21 cellular contexts compared by ENCODE assay signal in the genomic region with DNA sequence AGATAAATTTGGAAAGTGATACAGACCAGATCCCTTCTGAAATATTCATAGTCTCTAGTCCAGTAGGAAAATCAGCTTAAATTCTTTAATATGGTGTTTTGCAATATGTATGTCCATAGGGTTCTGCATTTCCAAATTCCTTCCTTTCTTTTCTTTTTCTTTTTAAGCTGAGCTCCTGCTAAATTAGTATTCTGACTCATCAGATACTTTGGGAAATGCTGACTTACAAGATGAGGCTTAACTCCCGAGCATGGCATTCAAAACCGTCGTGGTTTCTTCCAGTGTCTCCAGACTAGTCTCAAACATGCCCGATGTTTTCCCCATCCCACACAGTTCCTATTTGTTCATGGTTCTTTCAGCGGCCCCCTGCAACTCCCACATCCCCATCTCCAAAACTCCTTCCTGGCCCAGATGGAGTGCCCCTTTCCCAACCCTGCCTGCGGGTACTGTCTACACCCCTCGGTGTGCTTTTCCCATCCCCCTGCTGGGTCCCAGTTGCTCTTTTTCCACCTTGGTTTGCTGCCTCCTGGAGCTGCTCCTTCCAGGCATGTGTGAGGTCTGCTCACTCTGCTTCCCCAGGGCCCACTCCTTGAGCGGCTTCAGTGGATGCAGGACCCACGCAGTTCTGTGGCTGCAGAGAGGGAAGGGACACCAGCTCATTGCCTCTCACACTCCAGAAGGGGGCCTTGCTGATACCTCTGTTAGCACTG. TPM values are rescaled to one million over a fixed set of nuclear protein-coding genes. Genes with fewer than 3 reads are reported as not detected.
DNase-seq lines count a peak whose midpoint lies in the region; ATAC-seq and TF ChIP-seq lines count a peak whose summit lies in the region.
"Had no signal": no experiment of that assay in that cellular context is flagged by ENCODE, and none has a peak within 500 bp of the region (broad histone marks: within the 10 kb centered on the region; RNA-seq: fewer than 3 reads in every experiment).

No MANE protein-coding gene starts in this region.

- no peak overlapping the region for H2AK5ac ChIP-seq in mesendoderm (ENCODE audit: low read length)

- H3K36me3 ChIP-seq in mesendoderm (ENCODE audit: control insufficient read depth, insufficient read depth, low read length) (no peaks in the 10 kb centered on the region), OCI-LY7 (ENCODE audit: insufficient read depth, low read length) (no peaks in the 10 kb centered on the region)
- H3K36me3 ChIP-seq: heart right ventricle, SJSA1 had no signal

- POLR2A ChIA-PET in OCI-LY7 (lab: Charles Lee), result interaction anchor here (1.2 kb wide), 1 partner anchor 76 kb away, joined by 3 read pairs; no protein-coding TSS in a partner anchor

- no peak overlapping the region for H3K18ac ChIP-seq in mesendoderm (ENCODE audit: low read length)

- H3K23ac ChIP-seq in mesendoderm (ENCODE audit: low read length), result no peak overlapping the region

- H3K4me2 ChIP-seq in mesendoderm (ENCODE audit: low read length) (no peak overlapping the region), OCI-LY7 (ENCODE audit: low read length) (no peak overlapping the region)

- peak overlapping the region; percentile 37 for H3K56ac ChIP-seq in mesendoderm (ENCODE audit: low read length)

- TF ChIP-seq CTCF in AG10803 (conservative IDR thresholded peaks at IDR 0.05; ENCODE audit: low read length) (no peak), choroid plexus epithelial cell (conservative IDR thresholded peaks at IDR 0.05; ENCODE audit: low read depth, low read length) (no peak), OCI-LY7 (conservative IDR thresholded peaks at IDR 0.05; ENCODE audit: low read length) (no peak)

- no peak overlapping the region for H2BK15ac ChIP-seq in mesendoderm (replicated peaks; ENCODE audit: low read depth)

- no peaks in the 10 kb centered on the region for H3K9me2 ChIP-seq in OCI-LY7 (ENCODE audit: insufficient read depth, low read length)

- H2BK5ac ChIP-seq in mesendoderm (ENCODE audit: low read length), result no peak overlapping the region

- no CpG with 5 or more reads among the region's 9 CpGs for WGBS in mesendoderm (ENCODE audit: extremely low coverage, insufficient coverage, low lambda C conversion rate)

- DNase-seq in AG10803 (ENCODE audit: low read depth), result peak; percentile 71
- peak; percentile 20 for DNase-seq in RPMI7951 (ENCODE audit: low read depth)
- DNase-seq in choroid plexus epithelial cell (ENCODE audit: low read depth), result peak; percentile 44
- DNase-seq in mesendoderm, result no peak
- DNase-seq in OCI-LY7 (ENCODE audit: low spot score), result no peak
- DNase-seq in globus pallidus (ENCODE audit: low spot score), result no peak
- DNase-seq: activated CD4-positive, alpha-beta T cell treated with anti-CD3 and anti-CD28 coated beads, Interleukin-2, amount 50 U/mL, for 4 hours; activated naive CD8-positive, alpha-beta T cell treated with anti-CD3 and anti-CD28 coated beads, Interleukin-2, amount 10 ng/mL, durations not matched to agents 7 days and 5 days; activated T-cell treated with anti-CD3 and anti-CD28 coated beads, Interleukin-2, amount 50 U/mL, for 48 hours; heart right ventricle; NCI-H1417 treated with DMSO at 0.1 percent for 48 hours; NCI-H446 treated with DMSO at 0.1 percent for 48 hours; small intestine had no signal

- H3K27ac ChIP-seq in mesendoderm (ENCODE audit: low read depth, low read length), result no peak overlapping the region
- no peak overlapping the region for H3K27ac ChIP-seq in OCI-LY7 (ENCODE audit: low read depth, low read length, poor library complexity, severe bottlenecking)
- H3K27ac ChIP-seq: heart right ventricle, HL-60, SJSA1 had no signal

- H3K79me2 ChIP-seq in mesendoderm (ENCODE audit: control insufficient read depth, insufficient read depth, low read length), result no peaks in the 10 kb centered on the region
- no peaks in the 10 kb centered on the region for H3K79me2 ChIP-seq in OCI-LY7 (ENCODE audit: insufficient read depth, low read depth, low read length)

- no peaks in the 10 kb centered on the region for H3K79me1 ChIP-seq in mesendoderm (ENCODE audit: low read length)

- H3K9ac ChIP-seq in mesendoderm (ENCODE audit: low read length), result peak overlapping the region; percentile 17

- H3K4me3 ChIP-seq in AG10803 (ENCODE audit: low read length) (no peak overlapping the region), choroid plexus epithelial cell (ENCODE audit: low read depth, low read length) (no peak overlapping the region), mesendoderm (ENCODE audit: low read length) (no peak overlapping the region), OCI-LY7 (ENCODE audit: low read depth, low read length, poor library complexity, severe bottlenecking) (no peak overlapping the region)
- H3K4me3 ChIP-seq: heart right ventricle, mucosa of descending colon, SJSA1 had no signal

- no peak overlapping the region for H2BK120ac ChIP-seq in mesendoderm (ENCODE audit: low read depth, low read length)

- H3K4ac ChIP-seq in mesendoderm (ENCODE audit: low read depth, low read length), result no peak overlapping the region

- intact Hi-C loops in OCI-LY7 (cut with micrococcal nuclease; ENCODE audit: unreplicated experiment), result no loop called here

- CTCF ChIA-PET in OCI-LY7 (lab: Charles Lee; ENCODE audit: unreplicated experiment), result interaction anchor here (1.0 to 1.1 kb wide), 2 partner anchors 10 to 468 kb away, joined by 3 read pairs; no protein-coding TSS in a partner anchor

- H4K5ac ChIP-seq in mesendoderm (ENCODE audit: low read length), result no peak overlapping the region

- H3K9me3 ChIP-seq in OCI-LY7 (ENCODE audit: low read length), result no peaks in the 10 kb centered on the region
- H3K9me3 ChIP-seq: heart right ventricle, mucosa of descending colon, SJSA1 had no signal

- ATAC-seq in GM18520 (IDR thresholded peaks at IDR 0.05; ENCODE audit: unreplicated experiment), result no peak
- ATAC-seq in HG03196 (IDR thresholded peaks at IDR 0.05; ENCODE audit: unreplicated experiment), result no peak
- ATAC-seq: heart right ventricle; mucosa of descending colon; stimulated activated memory B cell treated with anti-CD40 and anti-IgM and Interleukin-4, amounts not matched to agents 10 μg/mL and 1 μg/mL and 100 μg/mL, for 72 hours had no signal

- H3K4me1 ChIP-seq in mesendoderm (ENCODE audit: control insufficient read depth, low read depth, low read length) (peaks cover 21% of the 10 kb centered on the region), OCI-LY7 (ENCODE audit: insufficient read depth, low read length, poor library complexity, severe bottlenecking) (no peaks in the 10 kb centered on the region)

- no peak overlapping the region for H4K8ac ChIP-seq in mesendoderm (ENCODE audit: low read depth, low read length)

- no peaks in the 10 kb centered on the region for H4K20me1 ChIP-seq in OCI-LY7 (ENCODE audit: insufficient read depth, low read length)

- no peaks in the 10 kb centered on the region for H3K27me3 ChIP-seq in mesendoderm (ENCODE audit: insufficient read depth, low read length, poor library complexity)
- H3K27me3 ChIP-seq: SJSA1 had no signal

- no peak overlapping the region for H2AFZ ChIP-seq in OCI-LY7 (ENCODE audit: low read length)

- BruUV-seq in OCI-LY7 (replicated peaks; lab: Mats Ljungman, UMichigan), result no TSS peak

RNA-seq across cellular contexts. Expression of gene ETV3, which starts 19.4 kb away (rescaled TPM):
- 7.2 and 7.9 TPM in 2 replicates for total RNA-seq in RPMI7951 (2014; rRNA removed; shearing (Covaris generic))
- 15.2 TPM for polyA plus RNA-seq in mesendoderm (2013, experiment 1 of 2)
- polyA plus RNA-seq in mesendoderm (2013, experiment 2 of 2), result 14.4 TPM
- total RNA-seq in OCI-LY7 (2014; rRNA removed; shearing (Covaris generic)), result 11.1 and 12.0 TPM in 2 replicates
- total RNA-seq in OCI-LY7 (2022), result 18.3 and 20.4 TPM in 2 replicates

RNA-seq across cellular contexts. Expression of gene ETV3L, which starts 58.0 kb away (rescaled TPM):
- not detected in 2 replicates for total RNA-seq in RPMI7951 (2014; rRNA removed; shearing (Covaris generic))
- polyA plus RNA-seq in mesendoderm (2013, experiment 1 of 2), result 0.07 TPM
- polyA plus RNA-seq in mesendoderm (2013, experiment 2 of 2), result 0.10 TPM
- total RNA-seq in OCI-LY7 (2014; rRNA removed; shearing (Covaris generic)), result not detected in 2 replicates
- total RNA-seq in OCI-LY7 (2022), result not detected in 2 replicates
- total RNA-seq: activated naive CD8-positive, alpha-beta T cell treated with anti-CD3 and anti-CD28 coated beads, Interleukin-2, amount 10 ng/mL, durations not matched to agents 7 days and 5 days; cerebellum; endothelial cell of umbilical vein; heart right ventricle; mucosa of descending colon; SJSA1 had no signal
- polyA plus RNA-seq: endothelial cell of umbilical vein, heart right ventricle, small intestine had no signal

Comparison
In these comparisons a context has a peak if more than half of its experiments do, and no peak if none do; other contexts are left out.
1. DNase-seq: peak in AG10803 (single experiment), RPMI7951 (single experiment) and choroid plexus epithelial cell (single experiment); none in mesendoderm (single experiment), OCI-LY7 (single experiment) and globus pallidus (single experiment).